Comparison of ENCODE assay signal across 13 cellular contexts in the genomic region with DNA sequence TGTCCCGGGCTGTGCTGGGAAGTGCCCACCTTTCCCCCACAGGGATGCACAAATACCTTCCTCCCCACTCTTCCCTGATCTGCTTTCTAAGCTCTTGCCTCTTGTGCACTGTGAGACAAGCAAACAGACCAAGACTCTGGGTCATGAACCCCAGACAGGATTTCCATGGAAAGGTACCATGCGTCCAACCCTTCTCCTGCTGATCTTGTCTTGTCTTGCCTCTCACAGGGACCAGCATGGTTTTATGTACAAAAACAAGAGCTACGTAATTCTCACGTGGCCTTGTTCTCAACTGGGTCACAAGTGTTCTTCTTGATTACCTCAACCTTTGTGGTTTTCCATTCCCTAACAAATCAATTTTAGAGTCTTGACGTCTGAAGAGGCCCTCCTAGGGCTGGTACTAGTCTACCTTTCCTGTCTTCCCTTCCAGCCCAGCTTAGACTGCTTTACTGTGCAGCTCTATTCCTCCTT.
DNase-seq lines count a peak whose midpoint lies in the region; TF ChIP-seq lines count a peak whose summit lies in the region.
"Had no signal": no experiment of that assay in that cellular context is flagged by ENCODE, and none has a peak within 500 bp of the region (broad histone marks: within the 10 kb centered on the region; RNA-seq: fewer than 3 reads in every experiment).

No MANE protein-coding gene starts in this region.

- no peaks in the 10 kb centered on the region for H3K27me3 Mint-ChIP-seq in mesothelial cell of epicardium (ENCODE audit: low read depth)
- H3K27me3 Mint-ChIP-seq: stimulated activated naive CD8-positive, alpha-beta T cell treated with anti-CD3 and anti-CD28 coated beads, Interleukin-15, Interleukin-2, amounts not matched to agents 100 ng/mL and 50 ng/mL, for 24 hours had no signal

- peak overlapping the region; percentile 95 for H3K27ac Mint-ChIP-seq in mesothelial cell of epicardium
- H3K27ac Mint-ChIP-seq: stimulated activated naive CD8-positive, alpha-beta T cell treated with anti-CD3 and anti-CD28 coated beads, Interleukin-15, Interleukin-2, amounts not matched to agents 100 ng/mL and 50 ng/mL, for 24 hours had no signal

- no peaks in the 10 kb centered on the region for H3K36me3 ChIP-seq in MM.1S (replicated peaks; ENCODE audit: insufficient read depth, low read length)

- H3K27ac ChIP-seq in MM.1S (ENCODE audit: low read length): no peak overlapping the region
- H3K27ac ChIP-seq in coronary artery: no peak overlapping the region

- no peak overlapping the region for H3K9ac ChIP-seq in MM.1S (ENCODE audit: low read length)

- H3K4me2 ChIP-seq in MM.1S (ENCODE audit: low read depth, low read length): no peak overlapping the region

- no peaks in the 10 kb centered on the region for H3K9me3 Mint-ChIP-seq in mesothelial cell of epicardium
- H3K9me3 Mint-ChIP-seq: stimulated activated naive CD8-positive, alpha-beta T cell treated with anti-CD3 and anti-CD28 coated beads, Interleukin-15, Interleukin-2, amounts not matched to agents 100 ng/mL and 50 ng/mL, for 24 hours had no signal

- no peaks in the 10 kb centered on the region for H3F3A ChIP-seq in MM.1S (ENCODE audit: insufficient read depth, low read length)

- 0 out of 2 replicates have a peak, but pooled peaks cover 4% of the 10 kb centered on the region for H3K4me1 ChIP-seq in MM.1S (ENCODE audit: low read length)

- H2AFZ ChIP-seq in MM.1S (ENCODE audit: low read length): no peak overlapping the region

- no peak overlapping the region for H3K4me3 Mint-ChIP-seq in mesothelial cell of epicardium
- H3K4me3 Mint-ChIP-seq: stimulated activated naive CD8-positive, alpha-beta T cell treated with anti-CD3 and anti-CD28 coated beads, Interleukin-15, Interleukin-2, amounts not matched to agents 100 ng/mL and 50 ng/mL, for 24 hours had no signal

- H3K79me2 ChIP-seq in MM.1S (ENCODE audit: low read length): no peaks in the 10 kb centered on the region

- H3K4me3 ChIP-seq in MM.1S (ENCODE audit: low read length) (no peak overlapping the region), coronary artery (no peak overlapping the region)

- H3K4me1 Mint-ChIP-seq in mesothelial cell of epicardium: peaks cover 77% of the 10 kb centered on the region

- H4K20me1 ChIP-seq in MM.1S (ENCODE audit: insufficient read depth, low read length): no peaks in the 10 kb centered on the region

- H3K9me3 ChIP-seq in MM.1S (replicated peaks; ENCODE audit: insufficient read depth, low read length): no peaks in the 10 kb centered on the region

- no peak for TF ChIP-seq CTCF in mesothelial cell of epicardium (IDR thresholded peaks at IDR 0.05; ENCODE audit: unreplicated experiment)
- TF ChIP-seq CTCF in MM.1S (IDR thresholded peaks at IDR 0.05; ENCODE audit: low read length): no peak
- TF ChIP-seq CTCF in coronary artery (IDR thresholded peaks at IDR 0.05): no peak

- H3K9me2 ChIP-seq in MM.1S (replicated peaks; ENCODE audit: insufficient read depth, low read length): no peaks in the 10 kb centered on the region

- no peaks in the 10 kb centered on the region for H3K27me3 ChIP-seq in MM.1S (replicated peaks; ENCODE audit: insufficient read depth, low read length)

- peak; percentile 33 for DNase-seq in CD1c-positive myeloid dendritic cell (ENCODE audit: extremely low spot score)
- DNase-seq in DMS79 treated with DMSO at 0.1 percent for 48 hours (lab: John Stamatoyannopoulos, UW): peak; percentile 65
- peak; percentile 76 for DNase-seq in amniotic epithelial cell (ENCODE audit: low read depth)
- DNase-seq in mesothelial cell of epicardium (ENCODE audit: low spot score in 2 of 2, unreplicated experiment in 2 of 2): no peak
- no peak for DNase-seq in MM.1S
- no peak for DNase-seq in coronary artery (ENCODE audit: low spot score)
- DNase-seq in DMS 273 (lab: John Stamatoyannopoulos, UW; ENCODE audit: unreplicated experiment): no peak
- DNase-seq: DND-41, foreskin fibroblast, Kasumi-1, left cardiac atrium, NCI-H524 treated with DMSO at 0.1 percent for 48 hours had no signal

- H3K36me3 Mint-ChIP-seq in mesothelial cell of epicardium: no peaks in the 10 kb centered on the region

Comparison
In these comparisons a context has a peak if more than half of its experiments do, and no peak if none do; other contexts are left out.
1. DNase-seq: peak in CD1c-positive myeloid dendritic cell (single experiment), DMS79 treated with DMSO at 0.1 percent for 48 hours (single experiment) and amniotic epithelial cell (single experiment); none in mesothelial cell of epicardium (0 of 2), MM.1S (single experiment), coronary artery (single experiment) and DMS 273 (single experiment).